9 cellular contexts compared by ENCODE assay signal in the genomic region with DNA sequence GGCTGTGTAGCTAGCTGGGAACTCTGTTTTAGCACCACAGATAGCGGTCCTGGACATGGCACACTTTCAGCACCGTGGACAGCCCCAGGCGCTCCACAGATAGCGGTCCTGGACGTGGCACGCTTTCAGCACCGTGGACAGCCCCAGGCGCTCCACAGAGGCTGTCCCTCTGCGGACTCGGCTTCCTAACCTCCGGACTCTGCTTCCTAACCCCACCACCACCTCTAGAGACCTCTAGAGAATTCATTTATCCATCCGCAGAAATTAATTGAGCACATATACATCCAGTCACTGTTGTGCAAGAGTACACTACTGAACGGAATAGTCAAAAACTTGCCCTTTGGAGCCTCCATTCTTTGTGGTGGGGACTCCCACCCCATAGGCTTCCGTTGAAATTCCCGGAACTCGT. TPM values are rescaled to one million over a fixed set of nuclear protein-coding genes. Genes with fewer than 3 reads are reported as not detected.
DNase-seq lines count a peak whose midpoint lies in the region; ATAC-seq, FAIRE-seq and TF ChIP-seq lines count a peak whose summit lies in the region.
"Had no signal": no experiment of that assay in that cellular context is flagged by ENCODE, and none has a peak within 500 bp of the region (broad histone marks: within the 10 kb centered on the region; RNA-seq: fewer than 3 reads in every experiment).

No MANE protein-coding gene starts in this region.

- H3K36me3 ChIP-seq in A673 (ENCODE audit: insufficient read depth, low read length, poor library complexity, severe bottlenecking) (no peaks in the 10 kb centered on the region), mammary epithelial cell (ENCODE audit: insufficient read depth, low read length) (no peaks in the 10 kb centered on the region), kidney epithelial cell (ENCODE audit: control insufficient read depth, insufficient read depth, low read length) (no peaks in the 10 kb centered on the region)
- H3K36me3 ChIP-seq: BLaER1 had no signal

- TF ChIP-seq CTCF in A673 (conservative IDR thresholded peaks at IDR 0.05; ENCODE audit: low read depth, low read length) (no peak), mammary epithelial cell (conservative IDR thresholded peaks at IDR 0.05 in 1 of 2, IDR thresholded peaks at IDR 0.05 in 1 of 2; ENCODE audit: extremely low read depth in 1 of 2, insufficient read depth in 1 of 2, low read depth in 1 of 2, low read length in 2 of 2) (no peak), kidney epithelial cell (IDR thresholded peaks at IDR 0.05; ENCODE audit: insufficient read depth, low read length, poor library complexity, severe bottlenecking) (no peak)

- H3K9me3 ChIP-seq in A673 (ENCODE audit: low read depth, low read length, poor library complexity, severe bottlenecking) (no peaks in the 10 kb centered on the region), mammary epithelial cell (replicated peaks; ENCODE audit: insufficient read depth, low read length) (no peaks in the 10 kb centered on the region)
- H3K9me3 ChIP-seq: BLaER1 had no signal

- H3K4me1 ChIP-seq in A673 (ENCODE audit: insufficient read depth, low read length, poor library complexity, severe bottlenecking) (no peaks in the 10 kb centered on the region), mammary epithelial cell (ENCODE audit: insufficient read depth, low read length) (no peaks in the 10 kb centered on the region)
- H3K4me1 ChIP-seq: BLaER1 had no signal

- H2AFZ ChIP-seq in mammary epithelial cell (ENCODE audit: low read depth, low read length), result no peak overlapping the region

- ATAC-seq in GM19397 (IDR thresholded peaks at IDR 0.05; ENCODE audit: unreplicated experiment), result no peak

- CTCF ChIA-PET in A673 (lab: Charles Lee) (no interaction called here), mammary epithelial cell (lab: Charles Lee; ENCODE audit: low non-redundant PET) (no interaction called here)

- dilution Hi-C loops in mammary epithelial cell (cut with HindIII; ENCODE audit: low sequenced_read_pairs), result no loop called here

- no peak for FAIRE-seq in HTR-8/SVneo (lab: Jason Lieb, UNC)

- no peak overlapping the region for H3K4me3 ChIP-seq in A673 (ENCODE audit: low read depth, low read length, poor library complexity, severe bottlenecking)
- H3K4me3 ChIP-seq in mammary epithelial cell (replicated peaks in 1 of 3; ENCODE audit: insufficient read depth in 1 of 3, low read depth in 2 of 3, low read length in 3 of 3), result no peak overlapping the region
- H3K4me3 ChIP-seq in kidney epithelial cell (ENCODE audit: low read depth, low read length), result no peak overlapping the region
- H3K4me3 ChIP-seq: BLaER1 had no signal

- H4K20me1 ChIP-seq in mammary epithelial cell (ENCODE audit: insufficient read depth, low read length), result no peaks in the 10 kb centered on the region

- H3K27me3 ChIP-seq in A673 (replicated peaks; ENCODE audit: insufficient read depth, low read depth, low read length, poor library complexity) (no peaks in the 10 kb centered on the region), mammary epithelial cell (ENCODE audit: insufficient read depth, low read length) (peaks cover 7% of the 10 kb centered on the region), kidney epithelial cell (ENCODE audit: control insufficient read depth, insufficient read depth, low read length) (peaks cover 20% of the 10 kb centered on the region)

- BruUV-seq in A673 (replicated peaks; lab: Mats Ljungman, UMichigan), result no TSS peak
- no TSS peak for BruUV-seq in mammary epithelial cell (replicated peaks; lab: Mats Ljungman, UMichigan)

- 13% methylated on average over 14 of the region's 16 CpGs for WGBS in mammary epithelial cell (ENCODE audit: low coverage, missing lambda C conversion rate)

- H3K9ac ChIP-seq in mammary epithelial cell (ENCODE audit: insufficient read depth, low read length), result no peak overlapping the region
- H3K9ac ChIP-seq: BLaER1 had no signal

- DNase-seq in A673 (ENCODE audit: low spot score) (peak; percentile 75), HTR-8/SVneo (ENCODE audit: insufficient read length, low spot score) (peak; percentile 76), mammary epithelial cell (peak; percentile 74), kidney epithelial cell (ENCODE audit: low read depth) (peak; percentile 43), NCI-H1417 treated with DMSO at 0.1 percent for 48 hours (lab: John Stamatoyannopoulos, UW) (no peak)
- DNase-seq in activated CD4-positive, CD25-positive, alpha-beta regulatory T cell treated with anti-CD3 and anti-CD28 coated beads, Interleukin-2, amount 50 U/mL, for 16 hours (ENCODE audit: low read depth, low spot score), result peak; percentile 24
- peak; percentile 11 for DNase-seq in stimulated activated CD4-positive, alpha-beta T cell treated with anti-CD3 and anti-CD28 coated beads, Interleukin-2, amount 100 ng/mL, for 4 hours (ENCODE audit: low read depth)

- in situ Hi-C loops in mammary epithelial cell (cut with MboI; ENCODE audit: low sequenced_read_pairs in 2 of 2), result no loop called here

- no peak overlapping the region for H3K4me2 ChIP-seq in mammary epithelial cell (ENCODE audit: insufficient read depth, low read depth, low read length)
- H3K4me2 ChIP-seq: BLaER1 had no signal

- POLR2A ChIA-PET in A673 (lab: Charles Lee; ENCODE audit: low non-redundant PET), result no interaction called here

- H3K27ac ChIP-seq in A673 (ENCODE audit: low read depth, low read length, poor library complexity, severe bottlenecking) (no peak overlapping the region), mammary epithelial cell (ENCODE audit: insufficient read depth, low read depth, low read length) (no peak overlapping the region)
- H3K27ac ChIP-seq: BLaER1 had no signal

- H3K79me2 ChIP-seq in mammary epithelial cell (ENCODE audit: insufficient read depth, low read length), result no peaks in the 10 kb centered on the region

- intact Hi-C loops in A673 (cut with micrococcal nuclease; ENCODE audit: unreplicated experiment) (no loop called here), mammary epithelial cell (cut with micrococcal nuclease) (no loop called here)

RNA-seq across cellular contexts. Expression of a gene that starts 27.4 kb away (rescaled TPM):
- total RNA-seq in A673 (2021) (7.5 and 7.8 TPM in 2 replicates), mammary epithelial cell (under 1 TPM in 1 of 2 donors, not detected in 1; 0.07 TPM), kidney epithelial cell (1.1 and 2.3 TPM in 2 replicates)
- 0.07 TPM for polyA plus RNA-seq in mammary epithelial cell
- not detected for polyA minus RNA-seq in mammary epithelial cell
